Comparison of ENCODE assay signal across 14 cellular contexts in the genomic region with DNA sequence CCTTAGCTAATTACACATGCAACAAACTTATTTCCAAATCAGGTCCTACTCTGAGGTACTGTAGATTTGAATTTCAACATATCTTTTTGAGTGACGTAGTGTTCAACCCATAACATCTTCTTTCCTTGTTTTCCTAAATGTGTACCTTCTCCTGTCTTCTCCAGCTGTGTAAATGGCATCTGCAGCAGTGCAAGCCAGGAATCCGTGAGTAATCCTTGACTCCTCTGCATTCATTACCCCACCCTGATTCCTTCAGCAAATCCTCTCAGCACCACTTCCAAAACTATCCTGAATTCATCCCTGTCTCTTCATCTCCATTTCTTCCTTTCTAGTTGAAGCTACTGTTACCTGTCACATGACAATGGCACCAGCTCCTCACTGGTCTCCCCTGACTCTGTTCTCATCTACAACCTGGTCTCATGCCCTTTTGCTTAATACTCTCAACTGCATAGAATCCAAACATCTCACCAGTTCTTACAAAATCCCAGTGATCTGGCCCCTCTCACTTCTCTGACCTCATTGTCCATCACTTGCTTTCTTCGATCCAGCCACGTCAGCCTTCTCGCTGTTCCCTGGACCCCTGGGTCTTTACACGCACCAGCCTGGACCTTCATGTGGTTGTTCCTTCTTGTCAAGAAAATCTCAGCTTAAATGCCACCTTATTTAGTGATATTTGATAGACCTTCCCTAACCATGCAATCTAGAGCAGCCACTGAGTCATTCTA. TPM values are rescaled to one million over a fixed set of nuclear protein-coding genes. Genes with fewer than 3 reads are reported as not detected.
A peak's percentile ranks its signal among the peaks of the same experiment; 100 is the strongest.
DNase-seq lines count a peak whose midpoint lies in the region; FAIRE-seq and TF ChIP-seq lines count a peak whose summit lies in the region.
"Had no signal": no experiment of that assay in that cellular context is flagged by ENCODE, and none has a peak within 500 bp of the region (broad histone marks: within the 10 kb centered on the region; RNA-seq: fewer than 3 reads in every experiment).

No MANE protein-coding gene starts in this region.

- peak; percentile 87 for FAIRE-seq in keratinocyte (lab: Jason Lieb, UNC)

- WGBS in mammary epithelial cell (ENCODE audit: low coverage, missing lambda C conversion rate): 68% methylated on average over 6 of the region's 6 CpGs
- 92 to 93% methylated on average over 6 of the region's 6 CpGs for WGBS in thyroid gland, 2 donors

- peaks cover 34% of the 10 kb centered on the region for H3K4me1 ChIP-seq in mammary epithelial cell (ENCODE audit: insufficient read depth, low read length)
- peaks cover 47% of the 10 kb centered on the region for H3K4me1 ChIP-seq in keratinocyte (ENCODE audit: control insufficient read depth, extremely low read depth, insufficient read depth, low read length)
- H3K4me1 ChIP-seq in thyroid gland: peaks cover 26 to 35% of the 10 kb centered on the region in 2 donors
- H3K4me1 ChIP-seq in SJCRH30: peaks cover 16% of the 10 kb centered on the region

- H2AFZ ChIP-seq in mammary epithelial cell (ENCODE audit: low read depth, low read length): peak overlapping the region; percentile 66
- peak overlapping the region; percentile 7 for H2AFZ ChIP-seq in keratinocyte (ENCODE audit: control insufficient read depth, low read length)

- intact Hi-C loops in mammary epithelial cell (cut with micrococcal nuclease) (no loop called here), thyroid gland (cut with DNase I) (no loop called here)

- BruUV-seq in mammary epithelial cell (replicated peaks; lab: Mats Ljungman, UMichigan): no TSS peak

- TF ChIP-seq POLR2A in thyroid gland (IDR thresholded peaks at IDR 0.05): no peak

- H3K9me3 ChIP-seq in mammary epithelial cell (replicated peaks; ENCODE audit: insufficient read depth, low read length) (no peaks in the 10 kb centered on the region), keratinocyte (ENCODE audit: control insufficient read depth, low read depth, low read length) (no peaks in the 10 kb centered on the region), thyroid gland (no peaks in the 10 kb centered on the region), SJCRH30 (replicated peaks) (no peaks in the 10 kb centered on the region)
- H3K9me3 ChIP-seq: right lobe of liver, SK-N-SH had no signal

- CTCF ChIA-PET in mammary epithelial cell (lab: Charles Lee; ENCODE audit: low non-redundant PET): no interaction called here

- no peaks in the 10 kb centered on the region for H4K20me1 ChIP-seq in mammary epithelial cell (ENCODE audit: insufficient read depth, low read length)
- H4K20me1 ChIP-seq in keratinocyte (ENCODE audit: control insufficient read depth, extremely low read depth, insufficient read depth, low read length): no peaks in the 10 kb centered on the region

- H3K4me3 ChIP-seq in mammary epithelial cell (replicated peaks in 1 of 3; ENCODE audit: insufficient read depth in 1 of 3, low read depth in 2 of 3, low read length in 3 of 3): no peak overlapping the region
- H3K4me3 ChIP-seq in keratinocyte (ENCODE audit: control insufficient read depth in 2 of 3, extremely low read depth in 1 of 3, insufficient read depth in 2 of 3, low read depth in 1 of 3, low read length in 3 of 3): no peak overlapping the region
- H3K4me3 ChIP-seq in thyroid gland (replicated peaks in 1 of 3): no peak overlapping the region
- H3K4me3 ChIP-seq in SJCRH30: no peak overlapping the region
- H3K4me3 ChIP-seq: right lobe of liver had no signal

- in situ Hi-C loops in mammary epithelial cell (cut with MboI; ENCODE audit: low sequenced_read_pairs in 2 of 2): loop anchor here in 1 of 2 donors (25.0 kb wide), 1 partner anchor 329 kb away; no protein-coding TSS in a partner anchor

- H3K4me2 ChIP-seq in mammary epithelial cell (ENCODE audit: insufficient read depth, low read depth, low read length): peak overlapping the region; percentile 35
- H3K4me2 ChIP-seq in keratinocyte (ENCODE audit: control insufficient read depth, extremely low read depth, insufficient read depth, low read depth, low read length): peak overlapping the region; percentile 46

- dilution Hi-C loops in mammary epithelial cell (cut with HindIII; ENCODE audit: low sequenced_read_pairs): loop anchor here (25.0 kb wide), 1 partner anchor 179 kb away; no protein-coding TSS in a partner anchor
- dilution Hi-C loops in keratinocyte (cut with MboI; ENCODE audit: extremely low pct_ligation_motif_present, low sequenced_read_pairs): no loop called here

- H3K27me3 ChIP-seq in mammary epithelial cell (ENCODE audit: insufficient read depth, low read length) (no peaks in the 10 kb centered on the region), keratinocyte (ENCODE audit: control insufficient read depth, extremely low read depth, insufficient read depth, low read length) (no peaks in the 10 kb centered on the region), thyroid gland (no peaks in the 10 kb centered on the region), SJCRH30 (no peaks in the 10 kb centered on the region)
- H3K27me3 ChIP-seq: right lobe of liver had no signal

- no peaks in the 10 kb centered on the region for H3K9me1 ChIP-seq in keratinocyte (ENCODE audit: control insufficient read depth, extremely low read depth, insufficient read depth, low read length)

- TF ChIP-seq CTCF in mammary epithelial cell (conservative IDR thresholded peaks at IDR 0.05 in 1 of 2, IDR thresholded peaks at IDR 0.05 in 1 of 2; ENCODE audit: extremely low read depth in 1 of 2, insufficient read depth in 1 of 2, low read depth in 1 of 2, low read length in 2 of 2) (no peak), keratinocyte (optimal IDR thresholded peaks at IDR 0.05 in 1 of 3, IDR thresholded peaks at IDR 0.05 in 1 of 3, conservative IDR thresholded peaks at IDR 0.05 in 1 of 3; ENCODE audit: extremely low read depth in 1 of 3, insufficient read depth in 2 of 3, low read length in 3 of 3) (no peak), thyroid gland (IDR thresholded peaks at IDR 0.05) (no peak)

- H3K9ac ChIP-seq in mammary epithelial cell (ENCODE audit: insufficient read depth, low read length): no peak overlapping the region
- no peak overlapping the region for H3K9ac ChIP-seq in keratinocyte (ENCODE audit: control insufficient read depth, extremely low read depth, insufficient read depth, low read length)
- H3K9ac ChIP-seq: SK-N-SH had no signal

- H3K27ac ChIP-seq in mammary epithelial cell (ENCODE audit: insufficient read depth, low read depth, low read length) (no peak overlapping the region), keratinocyte (ENCODE audit: control insufficient read depth, insufficient read depth, low read length) (no peak overlapping the region), thyroid gland (peak overlapping the region; percentile 40 to 86 (median 81)), SJCRH30 (no peak overlapping the region)

- H3K36me3 ChIP-seq in mammary epithelial cell (ENCODE audit: insufficient read depth, low read length): no peaks in the 10 kb centered on the region
- H3K36me3 ChIP-seq in keratinocyte (ENCODE audit: control insufficient read depth in 2 of 2, extremely low read depth in 1 of 2, insufficient read depth in 2 of 2, low read length in 2 of 2): no peaks in the 10 kb centered on the region
- H3K36me3 ChIP-seq in thyroid gland: no peaks in the 10 kb centered on the region
- H3K36me3 ChIP-seq in SJCRH30: no peaks in the 10 kb centered on the region
- H3K36me3 ChIP-seq: right lobe of liver had no signal

- H3K79me2 ChIP-seq in mammary epithelial cell (ENCODE audit: insufficient read depth, low read length) (no peaks in the 10 kb centered on the region), keratinocyte (ENCODE audit: control insufficient read depth, insufficient read depth, low read length) (no peaks in the 10 kb centered on the region)

- DNase-seq in HT1080 (ENCODE audit: low read depth): peak; percentile 53
- DNase-seq in mammary epithelial cell: peak; percentile 49
- no peak for DNase-seq in keratinocyte (ENCODE audit: low read depth, low spot score)
- no peak for DNase-seq in thyroid gland
- DNase-seq in activated CD4-positive, alpha-beta T cell treated with anti-CD3 and anti-CD28 coated beads for 1 hour: no peak
- DNase-seq in SJCRH30: no peak
- no peak for DNase-seq in NCI-H1092 treated with DMSO at 0.1 percent for 48 hours (lab: John Stamatoyannopoulos, UW)
- DNase-seq: cortex of kidney; glutamatergic neuron; KBM-7; NCI-H2029 treated with DMSO at 0.1 percent for 48 hours; NK-92 treated with Interleukin-12 subunit alpha and Interleukin-12 subunit beta, amount 100 ng/mL, for 24 hours; right lobe of liver; SK-N-SH had no signal

RNA-seq across cellular contexts. Expression of a gene that starts 14.6 kb away (rescaled TPM):
- 0.43 and 0.70 TPM in 2 replicates for total RNA-seq in HT1080 (2014; rRNA removed; shearing (Covaris generic))
- polyA plus RNA-seq in HT1080 (2015; cell fraction: cytosol; rRNA removed): 1.4 and 1.5 TPM in 2 replicates
- polyA plus RNA-seq in HT1080 (2015; cell fraction: nucleus; rRNA removed): 0.85 and 1.4 TPM in 2 replicates
- total RNA-seq in mammary epithelial cell: 1 to 10 TPM in 1 of 2 donors, under 1 TPM in 1; 0.89 to 1.0 TPM
- 0.28 TPM for polyA plus RNA-seq in mammary epithelial cell
- polyA minus RNA-seq in mammary epithelial cell: not detected
- 0.71 to 2.5 TPM (median 1.2 TPM) in 3 replicates for polyA plus RNA-seq in keratinocyte
- 1.1 TPM for polyA plus RNA-seq in keratinocyte (2011; ENCODE audit: low read depth)
- 0.26 and 0.43 TPM in 2 replicates for polyA plus RNA-seq in keratinocyte (2011; cell fraction: cytosol; rRNA removed)
- polyA plus RNA-seq in keratinocyte (2011; cell fraction: nucleus; rRNA removed): 9.9 and 11.7 TPM in 2 replicates
- 0.54 and 1.9 TPM in 2 replicates for polyA plus RNA-seq in keratinocyte (2012; ENCODE audit: low replicate concordance)
- polyA minus RNA-seq in keratinocyte: 0.43 to 1.2 TPM (median 1.1 TPM) in 3 replicates
- polyA minus RNA-seq in keratinocyte (2011; cell fraction: cytosol; rRNA and poly(A)+ RNA removed): 0.58 TPM
- polyA minus RNA-seq in keratinocyte (2011; cell fraction: nucleus; rRNA and poly(A)+ RNA removed): 1.3 and 2.0 TPM in 2 replicates
- 1 to 10 TPM; 5.7 to 7.8 (median 6.6) TPM for total RNA-seq in thyroid gland
- 0.25 and 0.26 TPM in 2 replicates for total RNA-seq in SJCRH30 (2014; rRNA removed; shearing (Covaris generic))

Comparison
In these comparisons a context has a peak if more than half of its experiments do, and no peak if none do; other contexts are left out.
1. DNase-seq: peak in HT1080 (single experiment) and mammary epithelial cell (single experiment); none in keratinocyte (single experiment), thyroid gland (0 of 2), activated CD4-positive, alpha-beta T cell treated with anti-CD3 and anti-CD28 coated beads for 1 hour (single experiment), SJCRH30 (0 of 2) and NCI-H1092 treated with DMSO at 0.1 percent for 48 hours (single experiment).
2. H3K27ac ChIP-seq: peak in thyroid gland (3 of 3); none in mammary epithelial cell (single experiment), keratinocyte (single experiment) and SJCRH30 (single experiment).